8 cellular contexts compared by ENCODE assay signal in the genomic region with DNA sequence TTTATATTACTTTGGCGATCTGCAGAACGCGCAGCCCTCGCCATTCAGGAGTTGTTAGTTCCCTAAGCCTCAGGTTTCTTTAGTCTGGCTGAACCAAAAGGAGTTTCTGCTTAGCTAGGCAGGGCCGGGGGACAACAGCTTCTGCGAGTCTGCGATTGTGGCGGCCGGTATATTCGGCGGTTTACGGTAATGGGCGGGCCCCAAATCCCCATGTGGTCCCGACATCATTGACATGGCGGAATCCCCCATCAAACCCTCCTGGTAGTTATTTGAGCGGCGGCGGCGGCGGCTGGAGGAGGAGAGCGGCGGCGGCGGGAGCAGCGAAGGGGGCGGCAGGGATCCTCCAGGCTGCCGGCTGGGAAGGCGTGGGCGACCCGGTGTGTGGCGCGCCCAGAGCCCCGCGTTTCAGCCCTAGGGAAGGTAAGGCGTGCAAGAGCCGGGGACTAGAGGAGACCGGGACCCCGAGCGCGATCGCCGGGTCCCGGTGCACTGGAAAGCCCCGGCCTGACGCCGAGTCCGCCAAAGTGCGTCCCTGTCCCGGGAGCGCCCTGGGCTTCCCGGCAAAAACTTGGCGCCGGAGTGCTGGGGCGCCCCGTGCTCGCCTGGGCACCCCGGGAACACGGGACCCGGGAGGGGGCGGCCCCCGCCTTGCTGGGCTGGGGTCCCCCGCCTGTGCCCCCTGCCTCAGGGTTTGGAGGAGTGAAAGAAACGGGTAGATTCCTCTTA. TPM values are rescaled to one million over a fixed set of nuclear protein-coding genes. Genes with fewer than 3 reads are reported as not detected.
DNase-seq lines count a peak whose midpoint lies in the region; ATAC-seq and TF ChIP-seq lines count a peak whose summit lies in the region.

A gene (plus strand): TSS at position 227 of the 726 bp plus-strand sequence. CDS start 72,902 bp downstream, outside the sequence.

- no peak for TF ChIP-seq CTCF in AG10803 (conservative IDR thresholded peaks at IDR 0.05; ENCODE audit: low read length)

- DNase-seq in AG10803 (ENCODE audit: low read depth), result peak; percentile 97
- DNase-seq in NCI-H510A (lab: John Stamatoyannopoulos, UW), result peak; percentile 89
- DNase-seq in activated CD4-positive, alpha-beta T cell treated with anti-CD3 and anti-CD28 coated beads for 1 hour, result peak; percentile 85
- peak; percentile 89 for DNase-seq in cerebellum (ENCODE audit: low spot score)
- peak; percentile 93 for DNase-seq in kidney glomerular epithelial cell (lab: John Stamatoyannopoulos, UW)
- peak; percentile 78 to 89 for DNase-seq in stimulated activated CD4-positive, alpha-beta T cell treated with anti-CD3 and anti-CD28 coated beads, Interleukin-1b, Interleukin-23, amount 100 ng/mL, for 1 hour (ENCODE audit: low read depth in 2 of 2)

- ATAC-seq in GM19043 (IDR thresholded peaks at IDR 0.05; ENCODE audit: low read depth, unreplicated experiment), result peak; percentile 65
- peak; percentile 77 for ATAC-seq in HG03378 (IDR thresholded peaks at IDR 0.05; ENCODE audit: unreplicated experiment)

- peak within 1 kb of the TSS; percentile 82 for H3K4me3 ChIP-seq in AG10803 (ENCODE audit: low read length)

RNA-seq across cellular contexts. Expression of the gene that starts here (rescaled TPM):
- 34.3 TPM for total RNA-seq in cerebellum

Comparison
In these comparisons a context has a peak if more than half of its experiments do, and no peak if none do; other contexts are left out.
1. Peak in every context shown above with its lines: DNase-seq, ATAC-seq and H3K4me3 ChIP-seq.